In genomic region chr10:852386-852785, GRCh38 we compare ENCODE assay signal across 12 cellular contexts.
DNase-seq lines count a peak whose midpoint lies in the region; ATAC-seq and TF ChIP-seq lines count a peak whose summit lies in the region.
"Had no signal": no experiment of that assay in that cellular context is flagged by ENCODE, and none has a peak within 500 bp of the region (broad histone marks: within the 10 kb centered on the region; RNA-seq: fewer than 3 reads in every experiment).

No MANE protein-coding gene starts in this region.

- peaks cover 2% of the 10 kb centered on the region for H3K9me3 Mint-ChIP-seq in Calu3 (ENCODE audit: low read depth, unreplicated experiment)

- peaks cover 0 to 3% (median 0%) of the 10 kb centered on the region in 4 donors for H3K36me3 ChIP-seq in right lobe of liver

- DNase-seq in right lobe of liver, result no peak
- no peak for DNase-seq in stimulated activated CD4-positive, alpha-beta T cell treated with anti-CD3 and anti-CD28 coated beads, Interleukin-4, amount 100 ng/mL, for 24 hours
- no peak for DNase-seq in NCI-H1436 (lab: John Stamatoyannopoulos, UW)
- no peak for DNase-seq in Calu3
- DNase-seq: activated CD8-positive, alpha-beta memory T cell treated with anti-CD3 and anti-CD28 coated beads, Interleukin-2, amount 50 U/mL, for 48 hours; EL; left colon; NCI-H1048; NCI-H82 had no signal

- H3K4me1 ChIP-seq in right lobe of liver, result peaks cover 0 to 11% (median 1%) of the 10 kb centered on the region in 4 donors

- WGBS in right lobe of liver (ENCODE audit: insufficient coverage, low coverage, low lambda C conversion rate, missing lambda C conversion rate), result 16% methylated on average over 3 of the region's 3 CpGs

- no peak for TF ChIP-seq POLR2A in right lobe of liver (IDR thresholded peaks at IDR 0.05)

- peaks cover 84% of the 10 kb centered on the region for H3K36me3 Mint-ChIP-seq in Calu3 (ENCODE audit: insufficient read depth, unreplicated experiment)

- no peaks in the 10 kb centered on the region for H3K27me3 Mint-ChIP-seq in Calu3 (ENCODE audit: unreplicated experiment)

- H3K27ac ChIP-seq in right lobe of liver, result no peak overlapping the region

- peaks cover 7% of the 10 kb centered on the region for H3K4me1 Mint-ChIP-seq in Calu3 (ENCODE audit: low read depth, unreplicated experiment)

- CTCF ChIA-PET in Calu3 (lab: Charles Lee), result no interaction called here

- intact Hi-C loops in right lobe of liver (cut with DNase I) (no loop called here), Calu3 (cut with micrococcal nuclease; ENCODE audit: unreplicated experiment) (no loop called here)

- H3K27me3 ChIP-seq in right lobe of liver, result no peaks in the 10 kb centered on the region

- H3K4me3 Mint-ChIP-seq in Calu3 (ENCODE audit: low read depth, unreplicated experiment), result no peak overlapping the region

- no peak overlapping the region for H3K4me3 ChIP-seq in right lobe of liver

- peak; percentile 35 for ATAC-seq in GM18868 (IDR thresholded peaks at IDR 0.05; ENCODE audit: unreplicated experiment)
- ATAC-seq in GM21619 (IDR thresholded peaks at IDR 0.05; ENCODE audit: unreplicated experiment), result peak; percentile 32
- peak; percentile 31 for ATAC-seq in HG03460 (IDR thresholded peaks at IDR 0.05; ENCODE audit: unreplicated experiment)
- peak; percentile 28 to 69 (median 61) for ATAC-seq in right lobe of liver
- ATAC-seq: left colon had no signal

- TF ChIP-seq CTCF in right lobe of liver (IDR thresholded peaks at IDR 0.05) (no peak), Calu3 (IDR thresholded peaks at IDR 0.05; ENCODE audit: unreplicated experiment) (no peak)

- BruUV-seq in Calu3 (replicated peaks; lab: Mats Ljungman, UMichigan), result no TSS peak

- no peak overlapping the region for H3K27ac Mint-ChIP-seq in Calu3 (ENCODE audit: unreplicated experiment)

- H3K9me3 ChIP-seq in right lobe of liver, result no peaks in the 10 kb centered on the region
